ENCODE assay signal across 17 cellular contexts in genomic region chr12:57626929-57627445, GRCh38.
"Had no signal": no experiment of that assay in that cellular context is flagged by ENCODE, and none has a peak within 500 bp of the region (broad histone marks: within the 10 kb centered on the region; RNA-seq: fewer than 3 reads in every experiment).

No MANE protein-coding gene starts in this region.

- H3K4me3 Mint-ChIP-seq: natural killer cell treated with Interleukin-12 subunit alpha and Interleukin-12 subunit beta and Interleukin-15 and Interleukin-18, amount 100 ng/mL, for 72 hours had no signal

- H3K9me3 Mint-ChIP-seq: activated naive CD4-positive, alpha-beta T cell treated with anti-CD3 and anti-CD28 coated beads, Interleukin-2, amount 50 U/mL, for 72 hours; central memory CD8-positive, alpha-beta T cell; natural killer cell treated with Interleukin-12 subunit alpha and Interleukin-12 subunit beta and Interleukin-15 and Interleukin-18, amount 100 ng/mL, for 72 hours had no signal

- H3K36me3 ChIP-seq: esophagus squamous epithelium, right atrium auricular region, uterus had no signal

- H3K4me3 ChIP-seq: body of pancreas, mucosa of descending colon, tibial nerve, uterus had no signal

- H3K36me3 Mint-ChIP-seq: activated naive CD4-positive, alpha-beta T cell treated with anti-CD3 and anti-CD28 coated beads, Interleukin-2, amount 50 U/mL, for 72 hours; natural killer cell treated with Interleukin-12 subunit alpha and Interleukin-12 subunit beta and Interleukin-15 and Interleukin-18, amount 100 ng/mL, for 72 hours had no signal

- DNase-seq: activated CD4-positive, alpha-beta T cell treated with anti-CD3 and anti-CD28 coated beads for 4 hours; activated effector memory CD4-positive, alpha-beta T cell treated with Interleukin-2 at 50 U/mL for 16 hours; amygdala; cortex of kidney; effector CD4-positive, alpha-beta T cell; esophagus squamous epithelium; mammary epithelial cell; mucosa of descending colon; stimulated activated CD4-positive, alpha-beta T cell treated with anti-CD3 and anti-CD28 coated beads, Interleukin-2, amount 100 ng/mL, for 48 hours had no signal

- H3K27ac Mint-ChIP-seq: activated naive CD4-positive, alpha-beta T cell treated with anti-CD3 and anti-CD28 coated beads, Interleukin-2, amount 50 U/mL, for 72 hours; natural killer cell treated with Interleukin-12 subunit alpha and Interleukin-12 subunit beta and Interleukin-15 and Interleukin-18, amount 100 ng/mL, for 72 hours had no signal

- H3K9me3 ChIP-seq: body of pancreas, esophagus squamous epithelium, mucosa of descending colon, right atrium auricular region, tibial nerve, uterus had no signal

- H3K27me3 ChIP-seq: uterus had no signal

- H3K4me1 ChIP-seq: uterus had no signal

- H3K27ac ChIP-seq: body of pancreas, esophagus squamous epithelium, right atrium auricular region, tibial nerve, uterus had no signal

- ATAC-seq: SK-N-SH treated with all-trans-retinoic acid at 6 μM for 48 hours had no signal
